Comparison of ENCODE assay signal across 1 cellular context in the genomic region with DNA sequence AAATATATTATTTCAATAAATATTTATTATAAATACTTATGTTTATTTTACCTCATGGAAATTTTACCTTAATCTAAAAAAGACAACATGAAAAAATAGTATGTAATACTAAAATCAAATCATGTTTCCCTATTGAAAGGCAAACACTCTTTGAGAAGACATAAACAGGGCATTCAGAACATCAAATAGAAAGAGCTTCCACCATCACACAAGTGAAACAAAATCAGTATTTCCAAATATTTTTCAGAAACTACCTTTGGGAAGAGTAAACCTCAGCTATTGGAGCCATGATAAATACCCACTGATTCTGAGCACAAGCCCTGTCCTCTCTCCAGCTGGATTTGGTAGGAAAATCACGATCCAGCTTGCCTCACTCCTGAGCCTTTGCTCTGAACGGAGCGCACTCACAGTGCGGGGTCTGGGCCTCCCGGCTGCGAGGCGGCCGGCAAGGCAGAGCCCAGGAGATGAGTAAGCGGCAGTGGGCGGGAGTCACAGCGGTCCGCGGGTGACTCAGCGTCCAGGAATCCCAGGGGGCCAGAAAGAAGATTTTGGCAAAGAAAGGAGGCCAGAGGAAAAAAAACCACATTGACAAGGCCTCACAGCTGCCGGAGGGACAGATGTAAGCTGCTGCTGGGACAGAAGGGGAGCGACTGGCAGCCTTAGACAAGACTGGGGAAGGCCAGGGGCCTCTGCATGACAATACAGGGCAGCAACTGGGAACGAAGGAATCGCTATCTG.
TF ChIP-seq lines count a peak whose summit lies in the region.

No MANE protein-coding gene starts in this region.

TF ChIP-seq in HEK293, 187 proteins besides CTCF, POLR2A, EP300 and RAD21 (continued from another document and continues in another):
- TF ChIP-seq, protein P1, sequence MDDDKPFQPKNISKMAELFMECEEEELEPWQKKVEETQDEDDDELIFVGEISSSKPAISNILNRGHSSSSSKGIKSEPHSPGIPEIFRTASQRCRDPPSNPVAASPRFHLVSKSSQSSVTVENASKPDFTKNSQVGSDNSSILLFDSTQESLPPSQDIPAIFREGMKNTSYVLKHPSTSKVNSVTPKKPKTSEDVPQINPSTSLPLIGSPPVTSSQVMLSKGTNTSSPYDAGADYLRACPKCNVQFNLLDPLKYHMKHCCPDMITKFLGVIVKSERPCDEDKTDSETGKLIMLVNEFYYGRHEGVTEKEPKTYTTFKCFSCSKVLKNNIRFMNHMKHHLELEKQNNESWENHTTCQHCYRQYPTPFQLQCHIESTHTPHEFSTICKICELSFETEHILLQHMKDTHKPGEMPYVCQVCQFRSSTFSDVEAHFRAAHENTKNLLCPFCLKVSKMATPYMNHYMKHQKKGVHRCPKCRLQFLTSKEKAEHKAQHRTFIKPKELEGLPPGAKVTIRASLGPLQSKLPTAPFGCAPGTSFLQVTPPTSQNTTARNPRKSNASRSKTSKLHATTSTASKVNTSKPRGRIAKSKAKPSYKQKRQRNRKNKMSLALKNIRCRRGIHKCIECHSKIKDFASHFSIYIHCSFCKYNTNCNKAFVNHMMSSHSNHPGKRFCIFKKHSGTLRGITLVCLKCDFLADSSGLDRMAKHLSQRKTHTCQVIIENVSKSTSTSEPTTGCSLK (tag by site-specific recombination; IDR thresholded peaks at IDR 0.05) = no peak
- TF ChIP-seq ZNF510 (tag by site-specific recombination; IDR thresholded peaks at IDR 0.05; ENCODE audit: insufficient replicate concordance) (no peak), ZBTB8A (tag by site-specific recombination; IDR thresholded peaks at IDR 0.05) (peak; percentile 43; the same call in 1 of the 2 replicates), ZNF664 (tag by site-specific recombination; IDR thresholded peaks at IDR 0.05) (no peak), ZNF416 (tag by site-specific recombination; IDR thresholded peaks at IDR 0.05) (no peak), ZNF292 (tag by site-specific recombination; IDR thresholded peaks at IDR 0.05; ENCODE audit: borderline replicate concordance, low read depth) (no peak), ZNF341 (tag by site-specific recombination; IDR thresholded peaks at IDR 0.05; ENCODE audit: low read depth) (no peak), IKZF3 (tag by site-specific recombination; IDR thresholded peaks at IDR 0.05) (peak; percentile 65), ZSCAN16 (tag by site-specific recombination; IDR thresholded peaks at IDR 0.05) (no peak), ZNF670 (tag by site-specific recombination; IDR thresholded peaks at IDR 0.05; ENCODE audit: low read depth) (no peak), MZF1 (tag by site-specific recombination; IDR thresholded peaks at IDR 0.05; ENCODE audit: borderline replicate concordance) (0 out of 2 replicates have a peak, but pooled peaks have one; percentile 45), ZNF335 (tag by site-specific recombination; conservative IDR thresholded peaks at IDR 0.05) (peak; percentile 48), ZNF121 (tag by site-specific recombination; IDR thresholded peaks at IDR 0.05) (no peak), ZNF311 (tag by site-specific recombination; IDR thresholded peaks at IDR 0.05; ENCODE audit: borderline replicate concordance) (no peak), ZNF202 (tag by site-specific recombination; IDR thresholded peaks at IDR 0.05; ENCODE audit: borderline replicate concordance) (no peak), ZNF433 (tag by site-specific recombination; IDR thresholded peaks at IDR 0.05; ENCODE audit: low read depth) (no peak), ZNF521 (tag by site-specific recombination; IDR thresholded peaks at IDR 0.05) (no peak), ZNF302 (tag by site-specific recombination; IDR thresholded peaks at IDR 0.05; ENCODE audit: low read depth) (no peak), TCF7L2 (IDR thresholded peaks at IDR 0.05; ENCODE audit: borderline replicate concordance, low read depth, low read length) (no peak), ZNF560 (tag by site-specific recombination; IDR thresholded peaks at IDR 0.05; ENCODE audit: borderline replicate concordance) (no peak), ZNF184 (tag by site-specific recombination; IDR thresholded peaks at IDR 0.05) (no peak), ZNF830 (tag by site-specific recombination; IDR thresholded peaks at IDR 0.05; ENCODE audit: low read depth) (no peak), ZBTB48 (tag by site-specific recombination; IDR thresholded peaks at IDR 0.05) (no peak), ZNF76 (tag by site-specific recombination; IDR thresholded peaks at IDR 0.05; ENCODE audit: borderline replicate concordance, low read depth) (no peak)
- TF ChIP-seq, protein P2, sequence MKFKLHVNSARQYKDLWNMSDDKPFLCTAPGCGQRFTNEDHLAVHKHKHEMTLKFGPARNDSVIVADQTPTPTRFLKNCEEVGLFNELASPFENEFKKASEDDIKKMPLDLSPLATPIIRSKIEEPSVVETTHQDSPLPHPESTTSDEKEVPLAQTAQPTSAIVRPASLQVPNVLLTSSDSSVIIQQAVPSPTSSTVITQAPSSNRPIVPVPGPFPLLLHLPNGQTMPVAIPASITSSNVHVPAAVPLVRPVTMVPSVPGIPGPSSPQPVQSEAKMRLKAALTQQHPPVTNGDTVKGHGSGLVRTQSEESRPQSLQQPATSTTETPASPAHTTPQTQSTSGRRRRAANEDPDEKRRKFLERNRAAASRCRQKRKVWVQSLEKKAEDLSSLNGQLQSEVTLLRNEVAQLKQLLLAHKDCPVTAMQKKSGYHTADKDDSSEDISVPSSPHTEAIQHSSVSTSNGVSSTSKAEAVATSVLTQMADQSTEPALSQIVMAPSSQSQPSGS (tag by site-specific recombination; IDR thresholded peaks at IDR 0.05; ENCODE audit: low read depth) = no peak
- TF ChIP-seq, protein P3, sequence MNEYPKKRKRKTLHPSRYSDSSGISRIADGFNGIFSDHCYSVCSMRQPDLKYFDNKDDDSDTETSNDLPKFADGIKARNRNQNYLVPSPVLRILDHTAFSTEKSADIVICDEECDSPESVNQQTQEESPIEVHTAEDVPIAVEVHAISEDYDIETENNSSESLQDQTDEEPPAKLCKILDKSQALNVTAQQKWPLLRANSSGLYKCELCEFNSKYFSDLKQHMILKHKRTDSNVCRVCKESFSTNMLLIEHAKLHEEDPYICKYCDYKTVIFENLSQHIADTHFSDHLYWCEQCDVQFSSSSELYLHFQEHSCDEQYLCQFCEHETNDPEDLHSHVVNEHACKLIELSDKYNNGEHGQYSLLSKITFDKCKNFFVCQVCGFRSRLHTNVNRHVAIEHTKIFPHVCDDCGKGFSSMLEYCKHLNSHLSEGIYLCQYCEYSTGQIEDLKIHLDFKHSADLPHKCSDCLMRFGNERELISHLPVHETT (tag by site-specific recombination; IDR thresholded peaks at IDR 0.05) = peak; percentile 39; the same call in 1 of the 2 replicates
- TF ChIP-seq, protein P4, sequence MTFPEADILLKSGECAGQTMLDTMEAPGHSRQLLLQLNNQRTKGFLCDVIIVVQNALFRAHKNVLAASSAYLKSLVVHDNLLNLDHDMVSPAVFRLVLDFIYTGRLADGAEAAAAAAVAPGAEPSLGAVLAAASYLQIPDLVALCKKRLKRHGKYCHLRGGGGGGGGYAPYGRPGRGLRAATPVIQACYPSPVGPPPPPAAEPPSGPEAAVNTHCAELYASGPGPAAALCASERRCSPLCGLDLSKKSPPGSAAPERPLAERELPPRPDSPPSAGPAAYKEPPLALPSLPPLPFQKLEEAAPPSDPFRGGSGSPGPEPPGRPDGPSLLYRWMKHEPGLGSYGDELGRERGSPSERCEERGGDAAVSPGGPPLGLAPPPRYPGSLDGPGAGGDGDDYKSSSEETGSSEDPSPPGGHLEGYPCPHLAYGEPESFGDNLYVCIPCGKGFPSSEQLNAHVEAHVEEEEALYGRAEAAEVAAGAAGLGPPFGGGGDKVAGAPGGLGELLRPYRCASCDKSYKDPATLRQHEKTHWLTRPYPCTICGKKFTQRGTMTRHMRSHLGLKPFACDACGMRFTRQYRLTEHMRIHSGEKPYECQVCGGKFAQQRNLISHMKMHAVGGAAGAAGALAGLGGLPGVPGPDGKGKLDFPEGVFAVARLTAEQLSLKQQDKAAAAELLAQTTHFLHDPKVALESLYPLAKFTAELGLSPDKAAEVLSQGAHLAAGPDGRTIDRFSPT (tag by site-specific recombination; IDR thresholded peaks at IDR 0.05) = peak; percentile 47; the same call in 1 of the 2 replicates
- TF ChIP-seq, protein P5, sequence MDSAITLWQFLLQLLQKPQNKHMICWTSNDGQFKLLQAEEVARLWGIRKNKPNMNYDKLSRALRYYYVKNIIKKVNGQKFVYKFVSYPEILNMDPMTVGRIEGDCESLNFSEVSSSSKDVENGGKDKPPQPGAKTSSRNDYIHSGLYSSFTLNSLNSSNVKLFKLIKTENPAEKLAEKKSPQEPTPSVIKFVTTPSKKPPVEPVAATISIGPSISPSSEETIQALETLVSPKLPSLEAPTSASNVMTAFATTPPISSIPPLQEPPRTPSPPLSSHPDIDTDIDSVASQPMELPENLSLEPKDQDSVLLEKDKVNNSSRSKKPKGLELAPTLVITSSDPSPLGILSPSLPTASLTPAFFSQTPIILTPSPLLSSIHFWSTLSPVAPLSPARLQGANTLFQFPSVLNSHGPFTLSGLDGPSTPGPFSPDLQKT (IDR thresholded peaks at IDR 0.05; ENCODE audit: borderline replicate concordance, low read depth, low read length) = no peak
- TF ChIP-seq, protein P6, sequence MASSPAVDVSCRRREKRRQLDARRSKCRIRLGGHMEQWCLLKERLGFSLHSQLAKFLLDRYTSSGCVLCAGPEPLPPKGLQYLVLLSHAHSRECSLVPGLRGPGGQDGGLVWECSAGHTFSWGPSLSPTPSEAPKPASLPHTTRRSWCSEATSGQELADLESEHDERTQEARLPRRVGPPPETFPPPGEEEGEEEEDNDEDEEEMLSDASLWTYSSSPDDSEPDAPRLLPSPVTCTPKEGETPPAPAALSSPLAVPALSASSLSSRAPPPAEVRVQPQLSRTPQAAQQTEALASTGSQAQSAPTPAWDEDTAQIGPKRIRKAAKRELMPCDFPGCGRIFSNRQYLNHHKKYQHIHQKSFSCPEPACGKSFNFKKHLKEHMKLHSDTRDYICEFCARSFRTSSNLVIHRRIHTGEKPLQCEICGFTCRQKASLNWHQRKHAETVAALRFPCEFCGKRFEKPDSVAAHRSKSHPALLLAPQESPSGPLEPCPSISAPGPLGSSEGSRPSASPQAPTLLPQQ (tag by site-specific recombination; IDR thresholded peaks at IDR 0.05) = peak; percentile 82
- TF ChIP-seq, protein P7, sequence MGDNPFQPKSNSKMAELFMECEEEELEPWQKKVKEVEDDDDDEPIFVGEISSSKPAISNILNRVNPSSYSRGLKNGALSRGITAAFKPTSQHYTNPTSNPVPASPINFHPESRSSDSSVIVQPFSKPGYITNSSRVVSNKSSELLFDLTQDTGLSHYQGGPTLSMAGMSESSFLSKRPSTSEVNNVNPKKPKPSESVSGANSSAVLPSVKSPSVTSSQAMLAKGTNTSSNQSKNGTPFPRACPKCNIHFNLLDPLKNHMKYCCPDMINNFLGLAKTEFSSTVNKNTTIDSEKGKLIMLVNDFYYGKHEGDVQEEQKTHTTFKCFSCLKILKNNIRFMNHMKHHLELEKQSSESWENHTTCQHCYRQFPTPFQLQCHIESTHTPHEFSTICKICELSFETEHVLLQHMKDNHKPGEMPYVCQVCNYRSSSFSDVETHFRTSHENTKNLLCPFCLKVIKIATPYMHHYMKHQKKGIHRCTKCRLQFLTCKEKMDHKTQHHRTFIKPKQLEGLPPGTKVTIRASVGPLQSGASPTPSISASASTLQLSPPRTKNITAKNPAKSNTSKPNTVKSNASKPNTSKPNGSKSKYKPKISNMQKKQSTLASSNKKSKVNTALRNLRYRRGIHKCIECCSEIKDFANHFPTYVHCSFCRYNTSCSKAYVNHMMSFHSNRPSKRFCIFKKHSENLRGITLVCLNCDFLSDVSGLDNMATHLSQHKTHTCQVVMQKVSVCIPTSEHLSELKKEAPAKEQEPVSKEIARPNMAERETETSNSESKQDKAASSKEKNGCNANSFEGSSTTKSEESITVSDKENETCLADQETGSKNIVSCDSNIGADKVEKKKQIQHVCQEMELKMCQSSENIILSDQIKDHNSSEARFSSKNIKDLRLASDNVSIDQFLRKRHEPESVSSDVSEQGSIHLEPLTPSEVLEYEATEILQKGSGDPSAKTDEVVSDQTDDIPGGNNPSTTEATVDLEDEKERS (tag by site-specific recombination; IDR thresholded peaks at IDR 0.05) = no peak
- TF ChIP-seq, protein P8, sequence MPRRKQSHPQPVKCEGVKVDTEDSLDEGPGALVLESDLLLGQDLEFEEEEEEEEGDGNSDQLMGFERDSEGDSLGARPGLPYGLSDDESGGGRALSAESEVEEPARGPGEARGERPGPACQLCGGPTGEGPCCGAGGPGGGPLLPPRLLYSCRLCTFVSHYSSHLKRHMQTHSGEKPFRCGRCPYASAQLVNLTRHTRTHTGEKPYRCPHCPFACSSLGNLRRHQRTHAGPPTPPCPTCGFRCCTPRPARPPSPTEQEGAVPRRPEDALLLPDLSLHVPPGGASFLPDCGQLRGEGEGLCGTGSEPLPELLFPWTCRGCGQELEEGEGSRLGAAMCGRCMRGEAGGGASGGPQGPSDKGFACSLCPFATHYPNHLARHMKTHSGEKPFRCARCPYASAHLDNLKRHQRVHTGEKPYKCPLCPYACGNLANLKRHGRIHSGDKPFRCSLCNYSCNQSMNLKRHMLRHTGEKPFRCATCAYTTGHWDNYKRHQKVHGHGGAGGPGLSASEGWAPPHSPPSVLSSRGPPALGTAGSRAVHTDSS (tag by site-specific recombination; IDR thresholded peaks at IDR 0.05) = no peak
- TF ChIP-seq, protein P9, sequence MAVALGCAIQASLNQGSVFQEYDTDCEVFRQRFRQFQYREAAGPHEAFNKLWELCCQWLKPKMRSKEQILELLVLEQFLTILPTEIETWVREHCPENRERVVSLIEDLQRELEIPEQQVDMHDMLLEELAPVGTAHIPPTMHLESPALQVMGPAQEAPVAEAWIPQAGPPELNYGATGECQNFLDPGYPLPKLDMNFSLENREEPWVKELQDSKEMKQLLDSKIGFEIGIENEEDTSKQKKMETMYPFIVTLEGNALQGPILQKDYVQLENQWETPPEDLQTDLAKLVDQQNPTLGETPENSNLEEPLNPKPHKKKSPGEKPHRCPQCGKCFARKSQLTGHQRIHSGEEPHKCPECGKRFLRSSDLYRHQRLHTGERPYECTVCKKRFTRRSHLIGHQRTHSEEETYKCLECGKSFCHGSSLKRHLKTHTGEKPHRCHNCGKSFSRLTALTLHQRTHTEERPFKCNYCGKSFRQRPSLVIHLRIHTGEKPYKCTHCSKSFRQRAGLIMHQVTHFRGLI (tag by site-specific recombination; IDR thresholded peaks at IDR 0.05) = no peak
- TF ChIP-seq, protein P10, sequence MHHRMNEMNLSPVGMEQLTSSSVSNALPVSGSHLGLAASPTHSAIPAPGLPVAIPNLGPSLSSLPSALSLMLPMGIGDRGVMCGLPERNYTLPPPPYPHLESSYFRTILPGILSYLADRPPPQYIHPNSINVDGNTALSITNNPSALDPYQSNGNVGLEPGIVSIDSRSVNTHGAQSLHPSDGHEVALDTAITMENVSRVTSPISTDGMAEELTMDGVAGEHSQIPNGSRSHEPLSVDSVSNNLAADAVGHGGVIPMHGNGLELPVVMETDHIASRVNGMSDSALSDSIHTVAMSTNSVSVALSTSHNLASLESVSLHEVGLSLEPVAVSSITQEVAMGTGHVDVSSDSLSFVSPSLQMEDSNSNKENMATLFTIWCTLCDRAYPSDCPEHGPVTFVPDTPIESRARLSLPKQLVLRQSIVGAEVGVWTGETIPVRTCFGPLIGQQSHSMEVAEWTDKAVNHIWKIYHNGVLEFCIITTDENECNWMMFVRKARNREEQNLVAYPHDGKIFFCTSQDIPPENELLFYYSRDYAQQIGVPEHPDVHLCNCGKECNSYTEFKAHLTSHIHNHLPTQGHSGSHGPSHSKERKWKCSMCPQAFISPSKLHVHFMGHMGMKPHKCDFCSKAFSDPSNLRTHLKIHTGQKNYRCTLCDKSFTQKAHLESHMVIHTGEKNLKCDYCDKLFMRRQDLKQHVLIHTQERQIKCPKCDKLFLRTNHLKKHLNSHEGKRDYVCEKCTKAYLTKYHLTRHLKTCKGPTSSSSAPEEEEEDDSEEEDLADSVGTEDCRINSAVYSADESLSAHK (tag by site-specific recombination; IDR thresholded peaks at IDR 0.05) = no peak
